In the genomic region with DNA sequence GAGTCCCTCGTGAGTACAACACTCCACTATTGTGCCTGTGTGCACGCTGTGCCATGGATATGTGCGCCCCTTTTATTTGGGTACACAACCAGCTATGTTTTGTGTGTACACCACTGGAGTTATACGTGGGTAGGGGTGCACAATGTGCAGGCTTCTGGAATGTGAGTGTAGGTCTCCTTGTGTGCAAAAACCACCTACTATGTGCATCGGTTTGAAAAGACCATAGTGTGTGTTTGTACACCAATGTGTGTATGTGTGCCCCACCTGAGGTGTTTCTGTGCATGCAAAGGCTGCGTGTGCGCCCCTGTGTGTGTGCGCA, we compare ENCODE assay signal across 11 cellular contexts.
A peak's percentile ranks its signal among the peaks of the same experiment; 100 is the strongest.
DNase-seq lines count a peak whose midpoint lies in the region; ATAC-seq, FAIRE-seq and TF ChIP-seq lines count a peak whose summit lies in the region.
"Had no signal": no experiment of that assay in that cellular context is flagged by ENCODE, and none has a peak within 500 bp of the region (broad histone marks: within the 10 kb centered on the region; RNA-seq: fewer than 3 reads in every experiment).

No MANE protein-coding gene starts in this region.

- H3K27ac ChIP-seq in PC-3 (ENCODE audit: low read length) (no peak overlapping the region), H1 (ENCODE audit: low read depth, low read length) (0 out of 2 replicates have a peak overlapping the region, but pooled peaks have one; percentile 11), mesendoderm (ENCODE audit: low read depth, low read length) (no peak overlapping the region), thoracic aorta (peak overlapping the region; percentile 97)

- H3K9ac ChIP-seq in PC-3 (ENCODE audit: low read length) = no peak overlapping the region
- peak overlapping the region in 3 of 4 experiments; percentile 48 to 65 (median 49); a peak in 5 of 7 replicates for H3K9ac ChIP-seq in H1 (replicated peaks in 1 of 4; ENCODE audit: extremely low read depth in 1 of 4, low read depth in 3 of 4, low read length in 3 of 4)
- H3K9ac ChIP-seq in mesendoderm (ENCODE audit: low read length) = peak overlapping the region; percentile 62

- peak overlapping the region; percentile 98 for H4K91ac ChIP-seq in H1 (replicated peaks; ENCODE audit: insufficient read length, low read length)

- peak overlapping the region; percentile 28 for H3K56ac ChIP-seq in H1 (replicated peaks; ENCODE audit: insufficient read length, low read depth, low read length)
- H3K56ac ChIP-seq in mesendoderm (ENCODE audit: low read length) = peak overlapping the region; percentile 87

- H3K79me1 ChIP-seq in H1 (ENCODE audit: low read depth, low read length) (no peaks in the 10 kb centered on the region), mesendoderm (ENCODE audit: low read length) (no peaks in the 10 kb centered on the region)

- H3K14ac ChIP-seq in H1 (ENCODE audit: insufficient read length) = no peak overlapping the region

- H2BK15ac ChIP-seq in H1 (ENCODE audit: low read length) = peak overlapping the region; percentile 5; the same call in 1 of the 2 replicates
- no peak overlapping the region for H2BK15ac ChIP-seq in mesendoderm (replicated peaks; ENCODE audit: low read depth)

- peak overlapping the region; percentile 49 for H3K4ac ChIP-seq in H1 (replicated peaks; ENCODE audit: insufficient read length, low read depth, low read length)
- H3K4ac ChIP-seq in mesendoderm (ENCODE audit: low read depth, low read length) = no peak overlapping the region

- ATAC-seq in PC-3 (no peak), thoracic aorta (ENCODE audit: insufficient number of reproducible peaks, low FRiP score, low read depth) (peak; percentile 1), HG03442 (IDR thresholded peaks at IDR 0.05; ENCODE audit: unreplicated experiment) (no peak), HG03432 (IDR thresholded peaks at IDR 0.05; ENCODE audit: unreplicated experiment) (no peak), GM18519 (IDR thresholded peaks at IDR 0.05; ENCODE audit: low FRiP score, unreplicated experiment) (no peak)
- ATAC-seq: activated CD4-positive, alpha-beta T cell treated with anti-CD3 and anti-CD28 coated beads for 36 hours; activated naive CD8-positive, alpha-beta T cell treated with anti-CD3 and anti-CD28 coated beads, Interleukin-2, amount 50 U/mL, for 24 hours had no signal

- H2BK120ac ChIP-seq in H1 (replicated peaks; ENCODE audit: low read depth, low read length) = peak overlapping the region; percentile 36
- H2BK120ac ChIP-seq in mesendoderm (ENCODE audit: low read depth, low read length) = no peak overlapping the region

- peaks cover 11% of the 10 kb centered on the region for H3K23me2 ChIP-seq in H1 (ENCODE audit: low read depth, low read length)

- peak overlapping the region; percentile 95; the same call in 1 of the 2 replicates for H2BK20ac ChIP-seq in H1 (ENCODE audit: low read length)

- no peak for TF ChIP-seq RAD21 in H1 (IDR thresholded peaks at IDR 0.05 in 1 of 2, conservative IDR thresholded peaks at IDR 0.05 in 1 of 2; ENCODE audit: low read depth in 2 of 2, low read length in 2 of 2)

- intact Hi-C loops in PC-3 (cut with micrococcal nuclease) = no loop called here

- no peaks in the 10 kb centered on the region for H3K79me2 ChIP-seq in PC-3 (ENCODE audit: low read length)
- no peaks in the 10 kb centered on the region for H3K79me2 ChIP-seq in H1 (ENCODE audit: control insufficient read depth in 1 of 2, insufficient read depth in 2 of 2, low read length in 2 of 2)
- no peaks in the 10 kb centered on the region for H3K79me2 ChIP-seq in mesendoderm (ENCODE audit: control insufficient read depth, insufficient read depth, low read length)

- TF ChIP-seq CTCF in PC-3 (conservative IDR thresholded peaks at IDR 0.05; ENCODE audit: low read depth, low read length) (no peak), H1 (IDR thresholded peaks at IDR 0.05; ENCODE audit: control extremely low read depth in 1 of 3, insufficient read depth in 1 of 3, low read depth in 1 of 3, low read length in 3 of 3) (no peak), thoracic aorta (IDR thresholded peaks at IDR 0.05) (no peak)

- peak overlapping the region; percentile 87; the same call in 1 of the 2 replicates for H2AK5ac ChIP-seq in H1 (ENCODE audit: low read depth, low read length)
- H2AK5ac ChIP-seq in mesendoderm (ENCODE audit: low read length) = no peak overlapping the region

- TF ChIP-seq EP300 in H1 (IDR thresholded peaks at IDR 0.05; ENCODE audit: borderline replicate concordance in 1 of 2, low read depth in 2 of 2, low read length in 2 of 2) = no peak

- no peak for TF ChIP-seq POLR2A in H1 (IDR thresholded peaks at IDR 0.05; ENCODE audit: control extremely low read depth in 1 of 2, low read depth in 2 of 2, low read length in 2 of 2)

- H4K20me1 ChIP-seq in PC-3 (ENCODE audit: low read length) (no peaks in the 10 kb centered on the region), H1 (replicated peaks in 1 of 2; ENCODE audit: control insufficient read depth in 1 of 2, insufficient read depth in 2 of 2, low read length in 2 of 2) (no peaks in the 10 kb centered on the region)

- H3K4me2 ChIP-seq in PC-3 (ENCODE audit: low read length) (peak overlapping the region; percentile 87), H1 (ENCODE audit: insufficient read depth in 1 of 2, low read depth in 2 of 2, low read length in 2 of 2) (peak overlapping the region; percentile 77 to 79), mesendoderm (ENCODE audit: low read length) (peak overlapping the region; percentile 83)

- 62% methylated on average over 8 of the region's 8 CpGs; no CpG with 5 or more reads in 1 of the 2 experiments for WGBS in H1 (ENCODE audit: extremely low coverage in 1 of 2, insufficient coverage in 1 of 2, insufficient read length in 1 of 2, insufficient replicate concordance in 2 of 2, low coverage in 1 of 2, low lambda C conversion rate in 2 of 2, missing lambda C conversion rate in 1 of 2), 2 experiments
- WGBS in mesendoderm (ENCODE audit: extremely low coverage, insufficient coverage, low lambda C conversion rate) = no CpG with 5 or more reads among the region's 8 CpGs

- H4K8ac ChIP-seq in H1 (ENCODE audit: extremely low read depth, insufficient read depth, low read length) (peak overlapping the region; percentile 96; the same call in 1 of the 2 replicates), mesendoderm (ENCODE audit: low read depth, low read length) (no peak overlapping the region)

- H3K23ac ChIP-seq in H1 (ENCODE audit: insufficient read length) (no peak overlapping the region), mesendoderm (ENCODE audit: low read length) (no peak overlapping the region)

- no TSS peak for BruUV-seq in PC-3 (replicated peaks; lab: Mats Ljungman, UMichigan)

- H3K18ac ChIP-seq in H1 (ENCODE audit: extremely low read depth, low read length) (peak overlapping the region; percentile 98), mesendoderm (ENCODE audit: low read length) (peak overlapping the region; percentile 25)

- peak overlapping the region; percentile 59; the same call in 1 of the 2 replicates for H3K4me3 ChIP-seq in PC-3 (ENCODE audit: low read length)
- peak overlapping the region; percentile 11 to 66 (median 54) for H3K4me3 ChIP-seq in H1 (ENCODE audit: extremely low read depth in 1 of 4, insufficient read depth in 2 of 4, low read depth in 3 of 4, low read length in 4 of 4)
- no peak overlapping the region for H3K4me3 ChIP-seq in mesendoderm (ENCODE audit: low read length)
- H3K4me3 ChIP-seq in thoracic aorta = peak overlapping the region; percentile 54

- DNase-seq in PC-3 = no peak
- no peak for DNase-seq in H1 (ENCODE audit: low read depth in 1 of 2, low spot score in 2 of 2)
- DNase-seq in mesendoderm = no peak
- no peak for DNase-seq in thoracic aorta (ENCODE audit: low spot score)
- DNase-seq in COLO829 (ENCODE audit: low spot score) = no peak
- DNase-seq: activated CD4-positive, alpha-beta T cell treated with anti-CD3 and anti-CD28 coated beads for 36 hours; activated naive CD8-positive, alpha-beta T cell treated with anti-CD3 and anti-CD28 coated beads, Interleukin-2, amount 50 U/mL, for 24 hours; NCI-H187 had no signal

- no peak for FAIRE-seq in H1 (lab: Jason Lieb, UNC)

- no peaks in the 10 kb centered on the region for H3K9me2 ChIP-seq in PC-3 (replicated peaks; ENCODE audit: low read length)

- H3K36me3 ChIP-seq in PC-3 (ENCODE audit: low read depth, low read length) (no peaks in the 10 kb centered on the region), H1 (ENCODE audit: control insufficient read depth in 2 of 4, insufficient read depth in 4 of 4, low read length in 3 of 4) (no peaks in the 10 kb centered on the region), mesendoderm (ENCODE audit: control insufficient read depth, insufficient read depth, low read length) (no peaks in the 10 kb centered on the region), thoracic aorta (no peaks in the 10 kb centered on the region)

- peak overlapping the region; percentile 99 for H2BK12ac ChIP-seq in H1 (ENCODE audit: low read depth, low read length)

- POLR2A ChIA-PET in PC-3 (lab: Charles Lee; ENCODE audit: unreplicated experiment) (no interaction called here), H1 (lab: Charles Lee; ENCODE audit: partially characterized antibody) (interaction anchor here (0.7 to 3.9 kb wide), 14 partner anchors 11 to 231 kb away, joined by 3 to 19 read pairs (median 4); partner anchors contain the start of gene KLF15)

- H2AFZ ChIP-seq in PC-3 (ENCODE audit: low read length) (peak overlapping the region; percentile 85; the same call in 1 of the 2 replicates), H1 (ENCODE audit: low read length) (peak overlapping the region; percentile 64; the same call in 1 of the 2 replicates)

- H3F3A ChIP-seq in PC-3 (ENCODE audit: low read length, unreplicated experiment) = no peaks in the 10 kb centered on the region

- H3K4me1 ChIP-seq in PC-3 (ENCODE audit: insufficient read depth, low read length) (no peaks in the 10 kb centered on the region), H1 (replicated peaks in 1 of 4; ENCODE audit: control insufficient read depth in 3 of 4, insufficient read depth in 4 of 4, low read length in 3 of 4) (peaks cover 0 to 24% (median 15%) of the 10 kb centered on the region in 4 experiments; a peak in 6 of 7 replicates), mesendoderm (ENCODE audit: control insufficient read depth, low read depth, low read length) (no peaks in the 10 kb centered on the region), thoracic aorta (ENCODE audit: control insufficient read depth in 1 of 2, low read depth in 2 of 2) (peaks cover 38 to 67% of the 10 kb centered on the region in 2 donors)

- H3K9me3 ChIP-seq in PC-3 (ENCODE audit: low read length) (no peaks in the 10 kb centered on the region), H1 (ENCODE audit: insufficient read depth in 2 of 2, low read depth in 1 of 2, low read length in 1 of 2) (peaks cover 0 to 4% of the 10 kb centered on the region in 2 experiments; a peak in 1 of 4 replicates), thoracic aorta (no peaks in the 10 kb centered on the region)

- CTCF ChIA-PET in PC-3 (lab: Charles Lee) (no interaction called here), H1 (lab: Charles Lee; ENCODE audit: partially characterized antibody) (interaction anchor here (0.7 to 2.1 kb wide), 11 partner anchors 14 to 205 kb away, joined by 3 to 9 read pairs (median 3); no protein-coding TSS in a partner anchor)

- H4K5ac ChIP-seq in H1 (ENCODE audit: insufficient read length, low read depth, low read length) (peak overlapping the region; percentile 56), mesendoderm (ENCODE audit: low read length) (no peak overlapping the region)

- no peaks in the 10 kb centered on the region for H3K27me3 ChIP-seq in PC-3 (ENCODE audit: low read length)
- peaks cover 0 to 9% (median 6%) of the 10 kb centered on the region in 4 experiments; a peak in 3 of 7 replicates for H3K27me3 ChIP-seq in H1 (replicated peaks in 1 of 4; ENCODE audit: control insufficient read depth in 3 of 4, extremely low read depth in 1 of 4, insufficient read depth in 3 of 4, low read length in 3 of 4)
- H3K27me3 ChIP-seq in mesendoderm (ENCODE audit: insufficient read depth, low read length, poor library complexity) = no peaks in the 10 kb centered on the region
- no peaks in the 10 kb centered on the region for H3K27me3 ChIP-seq in thoracic aorta (replicated peaks; ENCODE audit: insufficient read depth)

- H2BK5ac ChIP-seq in H1 (ENCODE audit: low read depth, low read length) (peak overlapping the region; percentile 95), mesendoderm (ENCODE audit: low read length) (no peak overlapping the region)

Comparison
In these comparisons a context has a peak if more than half of its experiments do, and no peak if none do; other contexts are left out.
1. H3K27ac ChIP-seq: peak in H1 (single experiment) and thoracic aorta (2 of 2); none in PC-3 (single experiment) and mesendoderm (single experiment).
2. Peak in every context shown above with its lines, with median percentiles within 50 percentile points of each other: H3K4me2 ChIP-seq.